Comparison of ENCODE assay signal across 8 cellular contexts in the genomic region with DNA sequence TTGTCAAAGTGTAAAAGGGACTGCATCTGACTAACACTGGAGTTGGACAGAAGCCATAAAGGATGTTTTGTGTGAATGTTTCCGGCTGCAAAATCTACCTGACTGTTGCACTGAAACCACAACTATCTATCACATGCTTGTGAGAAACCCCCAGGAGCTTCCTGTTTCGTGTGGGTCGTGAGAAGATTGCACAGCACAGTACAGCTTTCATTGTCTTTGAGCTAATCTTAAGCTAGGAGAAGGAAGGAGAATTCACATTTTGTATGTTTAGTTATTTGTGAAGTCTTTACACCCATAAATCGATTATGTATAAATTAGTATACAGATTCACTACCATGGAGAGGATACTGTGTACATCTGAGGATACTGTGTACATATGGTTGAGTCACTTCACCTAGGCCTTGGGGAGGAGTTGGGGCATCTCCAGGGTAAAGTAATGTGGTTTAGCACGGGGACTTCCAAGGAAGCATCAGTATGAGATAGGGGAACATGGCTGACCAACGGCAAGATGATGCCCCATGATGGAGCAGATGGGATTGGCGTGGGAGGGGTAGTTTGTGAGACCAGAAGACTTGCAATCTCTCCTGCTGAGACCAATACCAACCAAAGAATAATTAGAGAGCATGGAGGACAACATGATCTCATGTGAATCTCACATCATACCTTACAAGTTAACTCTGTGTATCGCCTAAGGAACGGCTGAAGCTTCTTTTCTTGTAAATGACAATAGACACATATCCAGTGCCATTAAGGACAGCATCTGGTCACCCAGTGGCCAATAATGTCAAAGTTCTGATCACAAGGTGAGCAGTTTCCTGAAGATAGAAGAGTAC. TPM values are rescaled to one million over a fixed set of nuclear protein-coding genes. Genes with fewer than 3 reads are reported as not detected.
DNase-seq lines count a peak whose midpoint lies in the region; ATAC-seq and TF ChIP-seq lines count a peak whose summit lies in the region.

No MANE protein-coding gene starts in this region.

- peak; percentile 96 for DNase-seq in Jurkat, Clone E6-1 (ENCODE audit: low read depth, low spot score)
- DNase-seq in activated CD4-positive, alpha-beta T cell treated with anti-CD3 and anti-CD28 coated beads, Interleukin-2, amount 10 ng/mL, durations not matched to agents 24 days and 14 days: peak; percentile 90
- DNase-seq in glomerular visceral epithelial cell (ENCODE audit: extremely low spot score) (peak; percentile 79), NCI-H2196 (lab: John Stamatoyannopoulos, UW; ENCODE audit: unreplicated experiment) (no peak), NCI-H2171 (lab: John Stamatoyannopoulos, UW) (no peak), chondrocyte (ENCODE audit: low spot score) (no peak)

- H3K36me3 ChIP-seq in DOHH2 (ENCODE audit: control insufficient read depth, low read length): no peaks in the 10 kb centered on the region; the same call in 1 of the 2 replicates

- H3K36me3 Mint-ChIP-seq in activated CD4-positive, alpha-beta T cell treated with anti-CD3 and anti-CD28 coated beads, Interleukin-2, amount 10 ng/mL, durations not matched to agents 24 days and 14 days (ENCODE audit: low read depth): no peaks in the 10 kb centered on the region
- peaks cover under 1% of the 10 kb centered on the region for H3K36me3 Mint-ChIP-seq in chondrocyte (ENCODE audit: low read depth)

- H4K20me1 ChIP-seq in DOHH2 (ENCODE audit: control insufficient read depth, insufficient read depth, low read depth, low read length): no peaks in the 10 kb centered on the region

- no peaks in the 10 kb centered on the region for H3K27me3 Mint-ChIP-seq in activated CD4-positive, alpha-beta T cell treated with anti-CD3 and anti-CD28 coated beads, Interleukin-2, amount 10 ng/mL, durations not matched to agents 24 days and 14 days
- H3K27me3 Mint-ChIP-seq in chondrocyte (ENCODE audit: low read depth): no peaks in the 10 kb centered on the region

- H3K27ac Mint-ChIP-seq in activated CD4-positive, alpha-beta T cell treated with anti-CD3 and anti-CD28 coated beads, Interleukin-2, amount 10 ng/mL, durations not matched to agents 24 days and 14 days: peak overlapping the region; percentile 100
- H3K27ac Mint-ChIP-seq in chondrocyte (ENCODE audit: unreplicated experiment): no peak overlapping the region

- no peaks in the 10 kb centered on the region for H3K27me3 ChIP-seq in DOHH2 (ENCODE audit: control insufficient read depth, low read length)

- no peaks in the 10 kb centered on the region for H3K9me2 ChIP-seq in DOHH2 (replicated peaks; ENCODE audit: control insufficient read depth, low read length)

- peak; percentile 49 for ATAC-seq in GM21447 (IDR thresholded peaks at IDR 0.05; ENCODE audit: unreplicated experiment)

- TF ChIP-seq CTCF in DOHH2 (IDR thresholded peaks at IDR 0.05; ENCODE audit: low read depth, low read length, poor library complexity, severe bottlenecking) (no peak), chondrocyte (IDR thresholded peaks at IDR 0.05) (no peak)

- peaks cover 59% of the 10 kb centered on the region for H3K4me1 Mint-ChIP-seq in activated CD4-positive, alpha-beta T cell treated with anti-CD3 and anti-CD28 coated beads, Interleukin-2, amount 10 ng/mL, durations not matched to agents 24 days and 14 days
- H3K4me1 Mint-ChIP-seq in chondrocyte (ENCODE audit: low read depth): peaks cover 16% of the 10 kb centered on the region

- intact Hi-C loops in activated CD4-positive, alpha-beta T cell treated with anti-CD3 and anti-CD28 coated beads, Interleukin-2, amount 10 ng/mL, durations not matched to agents 24 days and 14 days (cut with micrococcal nuclease): loop anchor here (1.0 to 2.0 kb wide), 5 partner anchors 11 to 131 kb away; partner anchors contain the start of gene TMSB4X

- H3K27ac ChIP-seq in DOHH2 (ENCODE audit: low read depth, low read length): peak overlapping the region; percentile 98

- H3K9me3 Mint-ChIP-seq in activated CD4-positive, alpha-beta T cell treated with anti-CD3 and anti-CD28 coated beads, Interleukin-2, amount 10 ng/mL, durations not matched to agents 24 days and 14 days: no peaks in the 10 kb centered on the region
- H3K9me3 Mint-ChIP-seq in chondrocyte (ENCODE audit: low read depth): peaks cover under 1% of the 10 kb centered on the region

- no peaks in the 10 kb centered on the region for H3K9me3 ChIP-seq in DOHH2 (ENCODE audit: control insufficient read depth, insufficient read depth, low read length)

- 0 out of 2 replicates have a peak, but pooled peaks cover 3% of the 10 kb centered on the region for H3K79me2 ChIP-seq in DOHH2 (ENCODE audit: control insufficient read depth, low read length)

- H3K4me3 Mint-ChIP-seq in activated CD4-positive, alpha-beta T cell treated with anti-CD3 and anti-CD28 coated beads, Interleukin-2, amount 10 ng/mL, durations not matched to agents 24 days and 14 days: peak overlapping the region; percentile 87
- no peak overlapping the region for H3K4me3 Mint-ChIP-seq in chondrocyte (ENCODE audit: unreplicated experiment)

- H3K4me2 ChIP-seq in DOHH2 (ENCODE audit: low read length): peak overlapping the region; percentile 79

- peaks cover 97% of the 10 kb centered on the region for H3K4me1 ChIP-seq in DOHH2 (ENCODE audit: control insufficient read depth, low read length)

- peaks cover 38% of the 10 kb centered on the region for H3F3A ChIP-seq in DOHH2 (ENCODE audit: control insufficient read depth, insufficient read depth)

- H3K4me3 ChIP-seq in DOHH2 (ENCODE audit: low read length): peak overlapping the region; percentile 72
- H3K4me3 ChIP-seq in Jurkat, Clone E6-1 (ENCODE audit: low read length): peak overlapping the region; percentile 37

RNA-seq across cellular contexts. Expression of gene FAM9C, which starts 43.1 kb away (rescaled TPM):
- polyA plus RNA-seq in Jurkat, Clone E6-1 (2012; ENCODE audit: insufficient read depth, insufficient read length): not detected
- not detected in 2 replicates for total RNA-seq in activated CD4-positive, alpha-beta T cell treated with anti-CD3 and anti-CD28 coated beads, Interleukin-2, amount 10 ng/mL, durations not matched to agents 24 days and 14 days
- total RNA-seq in chondrocyte: not detected in 3 replicates

Comparison
In these comparisons a context has a peak if more than half of its experiments do, and no peak if none do; other contexts are left out.
1. DNase-seq: peak in Jurkat, Clone E6-1 (single experiment), activated CD4-positive, alpha-beta T cell treated with anti-CD3 and anti-CD28 coated beads, Interleukin-2, amount 10 ng/mL, durations not matched to agents 24 days and 14 days (single experiment) and glomerular visceral epithelial cell (single experiment); none in NCI-H2196 (single experiment), NCI-H2171 (single experiment) and chondrocyte (single experiment).